ENCODE assay signal across 22 cellular contexts in the genomic region with DNA sequence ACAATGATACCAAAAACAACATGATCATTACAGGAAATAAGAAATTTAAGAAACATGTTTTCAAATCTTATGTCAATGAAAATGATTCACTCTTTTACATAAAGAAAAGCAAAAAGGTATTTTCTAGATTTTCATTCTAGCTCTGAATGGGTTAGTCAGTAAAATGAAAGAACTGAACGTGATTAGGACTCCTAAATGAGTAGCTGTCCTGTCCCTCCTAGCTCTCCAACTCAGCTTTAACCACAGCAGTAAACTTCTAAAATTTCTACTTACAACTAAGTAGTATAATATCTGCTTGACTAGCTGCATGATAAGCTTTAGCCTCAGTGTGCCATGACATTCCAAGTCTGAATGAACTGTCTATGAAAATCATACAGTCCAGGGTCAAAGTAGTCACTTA.
"Had no signal": no experiment of that assay in that cellular context is flagged by ENCODE, and none has a peak within 500 bp of the region (broad histone marks: within the 10 kb centered on the region; RNA-seq: fewer than 3 reads in every experiment).

No MANE protein-coding gene starts in this region.

- ATAC-seq: left colon; left ventricle myocardium superior; pancreas; right cardiac atrium; stimulated activated naive CD8-positive, alpha-beta T cell treated with anti-CD3 and anti-CD28 coated beads, Interleukin-15, Interleukin-2, amounts not matched to agents 100 U/mL and 50 U/mL, for 24 hours; upper lobe of right lung had no signal

- H3K4me3 Mint-ChIP-seq: naive B cell, nephron had no signal

- H3K27ac ChIP-seq: dorsolateral prefrontal cortex, hepatocyte, pancreas, suprapubic skin, thyroid gland, upper lobe of right lung, vagina had no signal

- H3K9me3 ChIP-seq: pancreas, suprapubic skin, thyroid gland, upper lobe of right lung, vagina had no signal

- DNase-seq: dorsolateral prefrontal cortex; effector CD8-positive, alpha-beta T cell; foreskin melanocyte; head of caudate nucleus; left colon; left ventricle myocardium superior; mesendoderm; naive B cell; occipital lobe; pancreas; right cardiac atrium; stimulated activated CD4-positive, alpha-beta T cell treated with anti-CD3 and anti-CD28 coated beads, Interleukin-2, amount 100 ng/mL, for 48 hours; stimulated activated naive CD8-positive, alpha-beta T cell treated with anti-CD3 and anti-CD28 coated beads, Interleukin-15, Interleukin-2, amounts not matched to agents 100 U/mL and 50 U/mL, for 24 hours; thyroid gland; upper lobe of right lung had no signal

- H3K27me3 Mint-ChIP-seq: naive B cell, progenitor cell of endocrine pancreas had no signal

- H3K4me3 ChIP-seq: dorsolateral prefrontal cortex, hepatocyte, lung, pancreas, smooth muscle cell, suprapubic skin, thyroid gland, upper lobe of right lung, vagina had no signal

- H3K27ac Mint-ChIP-seq: nephron, progenitor cell of endocrine pancreas had no signal

- H3K4me1 Mint-ChIP-seq: nephron had no signal

- H3K9me3 Mint-ChIP-seq: naive B cell, nephron had no signal

- H3K27me3 ChIP-seq: dorsolateral prefrontal cortex, hepatocyte, pancreas, suprapubic skin, thyroid gland, upper lobe of right lung, vagina had no signal
